Comparison of ENCODE assay signal across 10 cellular contexts in the genomic region with DNA sequence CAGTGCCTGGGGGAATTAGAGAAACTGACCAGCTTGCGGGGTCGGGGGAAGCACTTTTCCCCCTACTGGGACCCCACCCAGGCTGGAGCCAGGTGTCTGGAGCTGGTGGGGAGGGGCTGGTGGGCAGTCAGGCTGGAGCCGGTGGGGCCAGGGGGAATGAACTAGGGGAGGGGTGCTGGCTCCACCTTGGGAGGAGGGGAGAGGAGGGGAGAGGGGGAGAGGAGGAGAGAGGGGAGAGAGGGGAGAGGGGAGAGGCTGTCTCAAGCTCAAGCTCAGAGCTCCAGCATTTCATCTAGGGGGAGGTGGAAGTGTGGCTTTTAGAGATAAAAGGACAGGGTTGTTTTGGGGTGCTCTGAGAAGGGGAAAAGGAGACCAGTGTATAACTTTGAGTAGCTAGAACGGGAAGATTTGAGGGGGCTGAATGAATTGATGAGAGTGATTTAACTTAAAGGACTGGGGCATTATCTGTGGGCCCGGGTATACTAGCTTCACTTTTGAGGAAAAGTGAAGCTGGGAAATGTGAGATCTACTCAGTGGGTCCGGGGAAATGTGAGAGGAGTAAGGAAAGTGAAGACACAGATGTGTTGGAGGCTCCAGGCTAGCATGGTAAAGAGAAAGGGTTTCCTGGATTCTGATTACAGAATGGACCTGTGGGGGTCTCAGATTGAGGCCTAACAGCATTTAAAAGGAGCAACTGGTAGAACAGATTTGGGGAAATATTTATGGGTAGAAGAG. TPM values are rescaled to one million over a fixed set of nuclear protein-coding genes. Genes with fewer than 3 reads are reported as not detected.
DNase-seq lines count a peak whose midpoint lies in the region; ATAC-seq, FAIRE-seq and TF ChIP-seq lines count a peak whose summit lies in the region.
"Had no signal": no experiment of that assay in that cellular context is flagged by ENCODE, and none has a peak within 500 bp of the region (broad histone marks: within the 10 kb centered on the region; RNA-seq: fewer than 3 reads in every experiment).

No MANE protein-coding gene starts in this region.

- H3K36me3 ChIP-seq in K562 (ENCODE audit: control insufficient read depth, insufficient read depth, low read length) (peaks cover 21% of the 10 kb centered on the region), kidney (ENCODE audit: control insufficient read depth in 1 of 2, insufficient read depth in 2 of 2, low read length in 2 of 2) (peaks cover 23 to 31% of the 10 kb centered on the region in 2 donors), smooth muscle cell (ENCODE audit: low read depth) (no peaks in the 10 kb centered on the region), GM23248 (ENCODE audit: low read depth) (no peaks in the 10 kb centered on the region)

- BruUV-seq in K562 (replicated peaks; lab: Mats Ljungman, UMichigan): no TSS peak

- CTCF ChIA-PET in K562 (lab: Yijun Ruan, JAX; ENCODE audit: low intra/inter-chr PET ratio): no interaction called here

- H3K9me2 ChIP-seq in GM23248 (ENCODE audit: insufficient read depth): no peaks in the 10 kb centered on the region

- H3K9me3 ChIP-seq in K562 (replicated peaks; ENCODE audit: control insufficient read depth, insufficient read depth, low read depth, low read length) (no peaks in the 10 kb centered on the region), kidney (ENCODE audit: control insufficient read depth in 1 of 2, low read length in 2 of 2) (no peaks in the 10 kb centered on the region), smooth muscle cell (replicated peaks; ENCODE audit: low read depth) (no peaks in the 10 kb centered on the region), GM23248 (ENCODE audit: low read depth) (no peaks in the 10 kb centered on the region)

- H3K4me3 ChIP-seq in LNCaP clone FGC (ENCODE audit: low read depth, low read length) (peak overlapping the region; percentile 88), K562 (no peak overlapping the region), kidney (ENCODE audit: low read length in 2 of 2) (peak overlapping the region; percentile 96 to 99), smooth muscle cell (peak overlapping the region; percentile 77), GM23248 (no peak overlapping the region)

- TF ChIP-seq EP300 in K562 (IDR thresholded peaks at IDR 0.05; ENCODE audit: low read length): no peak

- H4K20me1 ChIP-seq in K562 (replicated peaks; ENCODE audit: control insufficient read depth, insufficient read depth, low read length) (no peaks in the 10 kb centered on the region), smooth muscle cell (ENCODE audit: low read depth) (no peaks in the 10 kb centered on the region), GM23248 (ENCODE audit: insufficient read depth) (no peaks in the 10 kb centered on the region)

- H3K9ac ChIP-seq in K562 (ENCODE audit: insufficient read depth in 1 of 2, low read depth in 2 of 2, low read length in 2 of 2) (peak overlapping the region; percentile 4 to 86; a peak in 3 of 4 replicates), kidney (ENCODE audit: low read length in 2 of 2) (peak overlapping the region; percentile 45 to 83), smooth muscle cell (ENCODE audit: low read depth) (peak overlapping the region; percentile 75), GM23248 (no peak overlapping the region)

- no peak for TF ChIP-seq POLR2A in K562 (conservative IDR thresholded peaks at IDR 0.05)

- in situ Hi-C loops in K562 (cut with MboI) (no loop called here), GM23248 (cut with MboI) (no loop called here)

- peak overlapping the region; percentile 29; the same call in 1 of the 3 replicates for H3K27ac ChIP-seq in K562 (ENCODE audit: extremely low read depth, low read depth, low read length)
- H3K27ac ChIP-seq in kidney (ENCODE audit: low read depth in 2 of 2, low read length in 2 of 2): peak overlapping the region; percentile 90 to 97
- peak overlapping the region; percentile 89 for H3K27ac ChIP-seq in smooth muscle cell (ENCODE audit: low read depth)
- no peak overlapping the region for H3K27ac ChIP-seq in GM23248

- TF ChIP-seq CTCF in LNCaP clone FGC (IDR thresholded peaks at IDR 0.05; ENCODE audit: control insufficient read depth, extremely low read depth, insufficient read depth): no peak
- TF ChIP-seq CTCF in K562 (IDR thresholded peaks at IDR 0.05 in 2 of 3, conservative IDR thresholded peaks at IDR 0.05 in 1 of 3; ENCODE audit: insufficient read depth in 2 of 3, low read depth in 1 of 3, low read length in 3 of 3): no peak
- TF ChIP-seq CTCF in kidney (IDR thresholded peaks at IDR 0.05; ENCODE audit: borderline replicate concordance, extremely low read depth, insufficient read depth): no peak
- no peak for TF ChIP-seq CTCF in smooth muscle cell (IDR thresholded peaks at IDR 0.05; ENCODE audit: borderline replicate concordance, insufficient read depth, poor library complexity, severe bottlenecking)

- DNase-seq in LNCaP clone FGC (ENCODE audit: low read depth): no peak
- DNase-seq in K562 (ENCODE audit: extremely low read depth in 1 of 4, low spot score in 3 of 4): peak in 2 of 4 experiments; percentile 1 to 57
- no peak for DNase-seq in kidney
- DNase-seq in smooth muscle cell (lab: John Stamatoyannopoulos, UW; ENCODE audit: unreplicated experiment): no peak
- no peak for DNase-seq in hepatic stellate cell (ENCODE audit: low spot score)
- no peak for DNase-seq in activated gamma-delta T cell (lab: John Stamatoyannopoulos, UW)
- DNase-seq in T1000 (lab: John Stamatoyannopoulos, UW): no peak
- DNase-seq in GM23248: no peak
- DNase-seq: NCI-H446 treated with DMSO at 0.1 percent for 48 hours had no signal

- H3K9me1 ChIP-seq in K562 (ENCODE audit: control insufficient read depth, insufficient read depth, low read length): no peaks in the 10 kb centered on the region

- H3K79me2 ChIP-seq in K562 (ENCODE audit: control insufficient read depth, insufficient read depth, low read length) (peaks cover 11% of the 10 kb centered on the region), smooth muscle cell (ENCODE audit: low read depth) (peaks cover 8% of the 10 kb centered on the region), GM23248 (ENCODE audit: insufficient read depth) (no peaks in the 10 kb centered on the region)

- H3K4me2 ChIP-seq in K562 (ENCODE audit: insufficient read depth, low read length) (0 out of 2 replicates have a peak overlapping the region, but pooled peaks have one; percentile 16), smooth muscle cell (peak overlapping the region; percentile 88), GM23248 (ENCODE audit: unreplicated experiment) (no peak overlapping the region)

- H3K4me1 ChIP-seq in K562 (replicated peaks in 1 of 2; ENCODE audit: control insufficient read depth in 2 of 2, insufficient read depth in 2 of 2, low read length in 2 of 2) (peaks cover 57 to 70% of the 10 kb centered on the region in 2 experiments), kidney (ENCODE audit: control insufficient read depth in 1 of 2, insufficient read depth in 1 of 2, low read depth in 1 of 2, low read length in 2 of 2) (peaks cover 22 to 41% of the 10 kb centered on the region in 2 donors), smooth muscle cell (ENCODE audit: low read depth) (peaks cover 32% of the 10 kb centered on the region), GM23248 (ENCODE audit: insufficient read depth) (peaks cover 14% of the 10 kb centered on the region; the same call in 1 of the 2 replicates)

- WGBS in K562 (ENCODE audit: insufficient coverage, low coverage, missing lambda C conversion rate): 26% methylated on average over 4 of the region's 6 CpGs
- 47% methylated on average over 6 of the region's 6 CpGs for WGBS in smooth muscle cell (ENCODE audit: low lambda C conversion rate)
- 34 to 37% methylated on average over 5 to 6 of the region's 6 CpGs for WGBS in GM23248 (ENCODE audit: low coverage in 1 of 2, low lambda C conversion rate in 2 of 2, missing lambda C conversion rate in 2 of 2), 2 experiments

- ATAC-seq in K562: no peak
- ATAC-seq: left colon had no signal

- no peak for FAIRE-seq in K562 (lab: Jason Lieb, UNC)
- no peak for FAIRE-seq in kidney (lab: Jason Lieb, UNC)

- POLR2A ChIA-PET in K562 (lab: Yijun Ruan, JAX): interaction anchor here (0.5 to 1.0 kb wide), 4 partner anchors 8 to 36 kb away, joined by 3 to 5 read pairs (median 4); no protein-coding TSS in a partner anchor

- intact Hi-C loops in K562 (cut with micrococcal nuclease): no loop called here
- intact Hi-C loops in kidney (cut with DNase I): no loop called here

- H2AFZ ChIP-seq in K562 (ENCODE audit: low read depth, low read length) (peak overlapping the region; percentile 20; the same call in 1 of the 2 replicates), smooth muscle cell (ENCODE audit: low read depth) (no peak overlapping the region), GM23248 (no peak overlapping the region)

- H3K27me3 ChIP-seq in K562 (ENCODE audit: control insufficient read depth in 2 of 2, insufficient read depth in 2 of 2, low read length in 2 of 2) (no peaks in the 10 kb centered on the region), smooth muscle cell (ENCODE audit: low read depth) (peaks cover 5% of the 10 kb centered on the region), GM23248 (replicated peaks; ENCODE audit: insufficient read depth) (peaks cover 35% of the 10 kb centered on the region)

- H3F3A ChIP-seq in smooth muscle cell (ENCODE audit: low read depth) (peaks cover 7% of the 10 kb centered on the region), GM23248 (ENCODE audit: insufficient read depth) (0 out of 2 replicates have a peak, but pooled peaks cover 2% of the 10 kb centered on the region)

- no peak for TF ChIP-seq RAD21 in K562 (CRISPR knock-in tag; conservative IDR thresholded peaks at IDR 0.05 in 1 of 2, IDR thresholded peaks at IDR 0.05 in 1 of 2)

RNA-seq across cellular contexts. Expression of a gene that starts 2.8 kb away (rescaled TPM):
- total RNA-seq in K562 (2011; cell fraction: chromatin; rRNA removed; ENCODE audit: low replicate concordance): 5.1 and 11.1 TPM in 2 replicates
- total RNA-seq in K562 (2011; cell fraction: nucleolus; rRNA removed): 14.3 and 14.5 TPM in 2 replicates
- 10.1 and 15.0 TPM in 2 replicates for total RNA-seq in K562 (2011; cell fraction: nucleoplasm; rRNA removed)
- total RNA-seq in K562 (2014; rRNA removed): 2.5 and 2.6 TPM in 2 replicates
- total RNA-seq in K562 (2014; rRNA removed; fragmentation: Illumina TruSeq; extraction: Trizol): 1.9 and 2.1 TPM in 2 replicates
- total RNA-seq in K562 (2015; rRNA removed; fragmentation: Illumina TruSeq; extraction: Trizol): 3.3 and 3.7 TPM in 2 replicates
- 2.6 and 2.7 TPM in 2 replicates for total RNA-seq in K562 (2021)
- polyA plus RNA-seq in K562 (2011; rRNA removed): 9.3 and 14.1 TPM in 2 replicates
- polyA plus RNA-seq in K562 (2011; cell fraction: cytosol; rRNA removed): 12.2 and 13.8 TPM in 2 replicates
- polyA plus RNA-seq in K562 (2011; cell fraction: nucleus; rRNA removed): 9.8 and 11.9 TPM in 2 replicates
- 3.3 and 4.8 TPM in 2 replicates for polyA plus RNA-seq in K562 (2012)
- 3.0 and 3.5 TPM in 2 replicates for polyA plus RNA-seq in K562 (2014; fragmentation: Illumina TruSeq; extraction: Trizol)
- 1 to 10 TPM; 3.7 TPM for polyA plus RNA-seq in K562 (2014; fragmentation: Nextera tagmentation; extraction: Ambion mirVana)
- 2.8 and 5.3 TPM in 2 replicates for polyA plus RNA-seq in K562 (2014; rRNA removed)
- polyA minus RNA-seq in K562 (2011; rRNA and poly(A)+ RNA removed): 5.8 and 6.6 TPM in 2 replicates
- 8.0 and 16.9 TPM in 2 replicates for polyA minus RNA-seq in K562 (2011; cell fraction: cytosol; rRNA and poly(A)+ RNA removed)
- 3.9 and 4.4 TPM in 2 replicates for polyA minus RNA-seq in K562 (2011; cell fraction: nucleus; rRNA and poly(A)+ RNA removed)
- 133 TPM for total RNA-seq in kidney
- polyA plus RNA-seq in kidney (ENCODE audit: insufficient read depth, low read depth, low replicate concordance): 61.1 TPM
- 14.4 and 20.9 TPM in 2 replicates for total RNA-seq in smooth muscle cell
- 16.4 and 53.5 TPM in 2 replicates for polyA plus RNA-seq in smooth muscle cell
- not detected in 2 replicates for total RNA-seq in GM23248 (2014; rRNA removed; shearing (Covaris generic))
- not detected in 2 replicates for polyA plus RNA-seq in GM23248 (2016; fragmentation: Nextera tagmentation; extraction: Ambion mirVana)

RNA-seq across cellular contexts. Expression of a gene that starts 5.2 kb away (rescaled TPM):
- total RNA-seq in K562 (2011; cell fraction: chromatin; rRNA removed; ENCODE audit: low replicate concordance): 42.6 and 72.0 TPM in 2 replicates
- 92.6 and 100 TPM in 2 replicates for total RNA-seq in K562 (2011; cell fraction: nucleolus; rRNA removed)
- 93.1 and 101 TPM in 2 replicates for total RNA-seq in K562 (2011; cell fraction: nucleoplasm; rRNA removed)
- total RNA-seq in K562 (2014; rRNA removed) (59.2 and 68.1 TPM in 2 replicates), K562 (2014; rRNA removed; fragmentation: Illumina TruSeq; extraction: Trizol) (52.2 and 58.7 TPM in 2 replicates), K562 (2015; rRNA removed; fragmentation: Illumina TruSeq; extraction: Trizol) (62.7 and 64.0 TPM in 2 replicates), K562 (2021) (46.5 and 50.0 TPM in 2 replicates), kidney (34.8 TPM), smooth muscle cell (44.5 and 44.7 TPM in 2 replicates)
- polyA plus RNA-seq in K562 (2011; rRNA removed) (88.3 and 91.9 TPM in 2 replicates), K562 (2014; fragmentation: Illumina TruSeq; extraction: Trizol) (86.2 and 96.6 TPM in 2 replicates), K562 (2014; fragmentation: Nextera tagmentation; extraction: Ambion mirVana) (100 to 1,000 TPM; 103 to 132 TPM), K562 (2014; rRNA removed) (91.7 and 99.4 TPM in 2 replicates), kidney (ENCODE audit: insufficient read depth, low read depth, low replicate concordance) (61.8 TPM), smooth muscle cell (98.0 and 109 TPM in 2 replicates), GM23248 (2016; fragmentation: Nextera tagmentation; extraction: Ambion mirVana) (55.1 and 58.3 TPM in 2 replicates)
- polyA plus RNA-seq in K562 (2011; cell fraction: cytosol; rRNA removed): 161 TPM in 2 replicates
- polyA plus RNA-seq in K562 (2011; cell fraction: nucleus; rRNA removed): 30.6 and 31.3 TPM in 2 replicates
- 55.7 and 78.0 TPM in 2 replicates for polyA plus RNA-seq in K562 (2012)
- 36.3 and 45.8 TPM in 2 replicates for polyA minus RNA-seq in K562 (2011; rRNA and poly(A)+ RNA removed)
- polyA minus RNA-seq in K562 (2011; cell fraction: cytosol; rRNA and poly(A)+ RNA removed): 23.1 and 29.2 TPM in 2 replicates
- 8.1 and 9.3 TPM in 2 replicates for polyA minus RNA-seq in K562 (2011; cell fraction: nucleus; rRNA and poly(A)+ RNA removed)
- total RNA-seq in GM23248 (2014; rRNA removed; shearing (Covaris generic)): 33.4 and 34.1 TPM in 2 replicates

RNA-seq across cellular contexts. Expression of a gene that starts 9.9 kb away (rescaled TPM):
- total RNA-seq in K562 (2011; cell fraction: chromatin; rRNA removed; ENCODE audit: low replicate concordance): 7.1 and 27.9 TPM in 2 replicates
- 73.0 and 77.4 TPM in 2 replicates for total RNA-seq in K562 (2011; cell fraction: nucleolus; rRNA removed)
- 47.4 and 60.5 TPM in 2 replicates for total RNA-seq in K562 (2011; cell fraction: nucleoplasm; rRNA removed)
- total RNA-seq in K562 (2014; rRNA removed) (41.3 and 45.1 TPM in 2 replicates), K562 (2014; rRNA removed; fragmentation: Illumina TruSeq; extraction: Trizol) (1.8 and 3.7 TPM in 2 replicates), K562 (2015; rRNA removed; fragmentation: Illumina TruSeq; extraction: Trizol) (34.2 and 40.0 TPM in 2 replicates), K562 (2021) (92.1 and 94.2 TPM in 2 replicates), kidney (84.4 TPM), smooth muscle cell (51.5 and 69.1 TPM in 2 replicates)
- polyA plus RNA-seq in K562 (2011; rRNA removed) (27.1 and 62.3 TPM in 2 replicates), K562 (2014; fragmentation: Illumina TruSeq; extraction: Trizol) (8.6 and 59.7 TPM in 2 replicates), K562 (2014; fragmentation: Nextera tagmentation; extraction: Ambion mirVana) (10 to 100 TPM; 12.6 to 36.4 TPM), K562 (2014; rRNA removed) (120 and 141 TPM in 2 replicates), kidney (ENCODE audit: insufficient read depth, low read depth, low replicate concordance) (237 TPM), smooth muscle cell (75.8 and 79.9 TPM in 2 replicates), GM23248 (2016; fragmentation: Nextera tagmentation; extraction: Ambion mirVana) (75.3 and 82.3 TPM in 2 replicates)
- polyA plus RNA-seq in K562 (2011; cell fraction: cytosol; rRNA removed): 209 and 283 TPM in 2 replicates
- polyA plus RNA-seq in K562 (2011; cell fraction: nucleus; rRNA removed): 63.1 and 75.1 TPM in 2 replicates
- polyA plus RNA-seq in K562 (2012): 123 and 131 TPM in 2 replicates
- polyA minus RNA-seq in K562 (2011; rRNA and poly(A)+ RNA removed): 6.0 and 10.0 TPM in 2 replicates
- 11.5 and 13.6 TPM in 2 replicates for polyA minus RNA-seq in K562 (2011; cell fraction: cytosol; rRNA and poly(A)+ RNA removed)
- polyA minus RNA-seq in K562 (2011; cell fraction: nucleus; rRNA and poly(A)+ RNA removed): 12.2 and 13.9 TPM in 2 replicates
- total RNA-seq in GM23248 (2014; rRNA removed; shearing (Covaris generic)): 21.8 and 50.7 TPM in 2 replicates

RNA-seq across cellular contexts. Expression of a gene that starts 42.7 kb away (rescaled TPM):
- total RNA-seq in K562 (2011; cell fraction: chromatin; rRNA removed; ENCODE audit: low replicate concordance): 114 and 195 TPM in 2 replicates
- total RNA-seq in K562 (2011; cell fraction: nucleolus; rRNA removed): 338 and 376 TPM in 2 replicates
- total RNA-seq in K562 (2011; cell fraction: nucleoplasm; rRNA removed): 298 TPM in 2 replicates
- total RNA-seq in K562 (2014; rRNA removed): 211 and 255 TPM in 2 replicates
- total RNA-seq in K562 (2014; rRNA removed; fragmentation: Illumina TruSeq; extraction: Trizol): 226 and 244 TPM in 2 replicates
- 290 and 294 TPM in 2 replicates for total RNA-seq in K562 (2015; rRNA removed; fragmentation: Illumina TruSeq; extraction: Trizol)
- total RNA-seq in K562 (2021): 243 and 253 TPM in 2 replicates
- 129 and 178 TPM in 2 replicates for polyA plus RNA-seq in K562 (2011; rRNA removed)
- 462 and 551 TPM in 2 replicates for polyA plus RNA-seq in K562 (2011; cell fraction: cytosol; rRNA removed)
- 206 and 232 TPM in 2 replicates for polyA plus RNA-seq in K562 (2011; cell fraction: nucleus; rRNA removed)
- 327 and 494 TPM in 2 replicates for polyA plus RNA-seq in K562 (2012)
- 418 and 443 TPM in 2 replicates for polyA plus RNA-seq in K562 (2014; fragmentation: Illumina TruSeq; extraction: Trizol)
- polyA plus RNA-seq in K562 (2014; fragmentation: Nextera tagmentation; extraction: Ambion mirVana): 100 to 1,000 TPM; 429 to 436 TPM
- polyA plus RNA-seq in K562 (2014; rRNA removed): 126 and 196 TPM in 2 replicates
- 153 and 212 TPM in 2 replicates for polyA minus RNA-seq in K562 (2011; rRNA and poly(A)+ RNA removed)
- 167 and 266 TPM in 2 replicates for polyA minus RNA-seq in K562 (2011; cell fraction: cytosol; rRNA and poly(A)+ RNA removed)
- polyA minus RNA-seq in K562 (2011; cell fraction: nucleus; rRNA and poly(A)+ RNA removed): 51.4 and 83.0 TPM in 2 replicates
- 198 TPM for total RNA-seq in kidney
- polyA plus RNA-seq in kidney (ENCODE audit: insufficient read depth, low read depth, low replicate concordance): 351 TPM
- total RNA-seq in smooth muscle cell: 192 and 283 TPM in 2 replicates
- 607 and 642 TPM in 2 replicates for polyA plus RNA-seq in smooth muscle cell
- total RNA-seq in GM23248 (2014; rRNA removed; shearing (Covaris generic)): 92.7 and 189 TPM in 2 replicates
- polyA plus RNA-seq in GM23248 (2016; fragmentation: Nextera tagmentation; extraction: Ambion mirVana): 480 and 484 TPM in 2 replicates

RNA-seq across cellular contexts. Expression of a gene that starts 43.2 kb away (rescaled TPM):
- 0.95 and 1.8 TPM in 2 replicates for total RNA-seq in K562 (2011; cell fraction: chromatin; rRNA removed; ENCODE audit: low replicate concordance)
- 0.67 and 0.92 TPM in 2 replicates for total RNA-seq in K562 (2011; cell fraction: nucleolus; rRNA removed)
- 0.66 and 1.1 TPM in 2 replicates for total RNA-seq in K562 (2011; cell fraction: nucleoplasm; rRNA removed)
- total RNA-seq in K562 (2014; rRNA removed) (0.04 and 0.05 TPM in 2 replicates), K562 (2014; rRNA removed; fragmentation: Illumina TruSeq; extraction: Trizol) (not detected in 2 replicates), K562 (2015; rRNA removed; fragmentation: Illumina TruSeq; extraction: Trizol) (0.14 TPM in 1 of 2 replicates, not detected in the other), K562 (2021) (0.22 and 0.60 TPM in 2 replicates), kidney (2.1 TPM), smooth muscle cell (1.5 and 3.8 TPM in 2 replicates)
- polyA plus RNA-seq in K562 (2011; rRNA removed) (0.08 and 0.12 TPM in 2 replicates), K562 (2014; fragmentation: Illumina TruSeq; extraction: Trizol) (0.15 and 0.18 TPM in 2 replicates), K562 (2014; fragmentation: Nextera tagmentation; extraction: Ambion mirVana) (not detected), K562 (2014; rRNA removed) (0.11 and 0.41 TPM in 2 replicates), kidney (ENCODE audit: insufficient read depth, low read depth, low replicate concordance) (0.28 TPM), smooth muscle cell (3.6 and 4.3 TPM in 2 replicates), GM23248 (2016; fragmentation: Nextera tagmentation; extraction: Ambion mirVana) (1.6 and 2.1 TPM in 2 replicates)
- 0.13 and 0.18 TPM in 2 replicates for polyA plus RNA-seq in K562 (2011; cell fraction: cytosol; rRNA removed)
- 0.59 and 0.64 TPM in 2 replicates for polyA plus RNA-seq in K562 (2011; cell fraction: nucleus; rRNA removed)
- 0.16 and 0.29 TPM in 2 replicates for polyA plus RNA-seq in K562 (2012)
- polyA minus RNA-seq in K562 (2011; rRNA and poly(A)+ RNA removed): 0.09 TPM in 1 of 2 replicates, not detected in the other
- not detected in 2 replicates for polyA minus RNA-seq in K562 (2011; cell fraction: cytosol; rRNA and poly(A)+ RNA removed)
- polyA minus RNA-seq in K562 (2011; cell fraction: nucleus; rRNA and poly(A)+ RNA removed): 0.13 TPM in 1 of 2 replicates, not detected in the other
- total RNA-seq in GM23248 (2014; rRNA removed; shearing (Covaris generic)): 3.4 TPM in 2 replicates

Comparison
In these comparisons a context has a peak if more than half of its experiments do, and no peak if none do; other contexts are left out.
1. H3K4me3 ChIP-seq: peak in LNCaP clone FGC (single experiment), kidney (2 of 2) and smooth muscle cell (single experiment); none in K562 (single experiment) and GM23248 (single experiment).